In the genomic region with DNA sequence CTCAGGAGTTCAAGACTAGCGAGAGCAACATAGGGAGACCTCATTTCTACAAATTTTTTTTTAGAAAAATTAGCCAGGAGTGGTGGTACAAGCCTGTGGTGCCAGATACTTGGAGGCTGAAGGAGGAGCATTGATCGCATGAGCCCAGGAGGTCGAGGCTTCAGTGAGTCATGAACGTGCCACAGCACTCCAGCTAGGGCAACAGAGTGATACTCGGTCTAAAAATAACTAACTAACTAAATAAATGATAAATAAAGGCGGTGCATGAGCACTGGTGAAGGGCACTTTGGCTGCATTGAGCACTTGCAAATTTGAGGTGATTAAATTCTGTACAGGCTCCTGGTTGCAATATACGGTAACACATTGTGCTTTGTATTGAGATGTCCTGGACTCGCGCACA, we compare ENCODE assay signal across 18 cellular contexts.
"Had no signal": no experiment of that assay in that cellular context is flagged by ENCODE, and none has a peak within 500 bp of the region (broad histone marks: within the 10 kb centered on the region; RNA-seq: fewer than 3 reads in every experiment).

No MANE protein-coding gene starts in this region.

- FAIRE-seq: endometrium, frontal cortex, kidney, pancreas, urothelium cell line had no signal

- ATAC-seq: left colon; mucosa of descending colon; natural killer cell treated with Interleukin-12 subunit alpha and Interleukin-12 subunit beta and Interleukin-15 and Interleukin-18, amount 100 ng/mL, for 72 hours; pancreas; stimulated activated memory B cell treated with anti-CD40 and anti-IgM and Interleukin-4, amounts not matched to agents 10 μg/mL and 1 μg/mL and 100 μg/mL, for 72 hours; stimulated activated naive CD8-positive, alpha-beta T cell treated with anti-CD3 and anti-CD28 coated beads, Interleukin-15, Interleukin-2, amounts not matched to agents 100 U/mL and 50 U/mL, for 24 hours had no signal

- DNase-seq: dermis blood vessel endothelial cell; effector memory CD4-positive, alpha-beta T cell; erythroblast; left colon; mucosa of descending colon; naive B cell; pancreas; sigmoid colon; stimulated activated CD4-positive, alpha-beta T cell treated with anti-CD3 and anti-CD28 coated beads, Interleukin-2, amount 100 ng/mL, for 24 hours; stimulated activated CD4-positive, alpha-beta T cell treated with anti-CD3 and anti-CD28 coated beads, Interleukin-4, amount 100 ng/mL, for 24 hours; stimulated activated naive CD8-positive, alpha-beta T cell treated with anti-CD3 and anti-CD28 coated beads, Interleukin-15, Interleukin-2, amounts not matched to agents 100 U/mL and 50 U/mL, for 24 hours; substantia nigra had no signal
